9 cellular contexts compared by ENCODE assay signal in the genomic region with DNA sequence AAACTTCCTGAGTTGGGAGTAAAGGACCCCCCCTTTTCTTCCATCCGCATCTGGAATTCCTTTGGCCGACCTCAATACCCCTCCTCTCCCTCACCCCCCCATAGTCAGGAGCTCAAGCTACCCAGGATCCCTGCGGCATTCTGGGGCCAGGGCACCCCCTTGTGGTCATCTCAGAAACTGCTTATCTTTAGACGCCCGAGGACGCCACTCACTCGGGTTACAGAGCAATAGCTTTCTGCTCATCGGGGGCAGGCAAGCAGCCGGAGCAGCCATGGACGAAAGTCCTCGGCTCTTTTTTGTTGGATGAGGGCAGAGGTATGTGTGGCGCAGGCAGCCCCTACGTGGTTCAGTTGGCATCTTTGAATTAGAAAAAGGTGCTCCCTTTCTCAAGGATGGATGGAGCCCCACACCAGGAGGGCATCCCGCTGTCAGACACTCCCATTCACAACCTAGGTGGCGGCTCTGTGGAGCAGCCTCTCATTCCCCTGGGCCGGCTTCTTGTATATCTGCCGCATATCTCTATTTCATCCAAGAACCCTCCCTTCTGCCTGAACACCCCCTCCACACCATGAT. TPM values are rescaled to one million over a fixed set of nuclear protein-coding genes. Genes with fewer than 3 reads are reported as not detected.
A peak's percentile ranks its signal among the peaks of the same experiment; 100 is the strongest.
DNase-seq lines count a peak whose midpoint lies in the region; ATAC-seq and TF ChIP-seq lines count a peak whose summit lies in the region.
"Had no signal": no experiment of that assay in that cellular context is flagged by ENCODE, and none has a peak within 500 bp of the region (broad histone marks: within the 10 kb centered on the region; RNA-seq: fewer than 3 reads in every experiment).

No MANE protein-coding gene starts in this region.

- DNase-seq in DMS53 treated with DMSO at 0.1 percent for 48 hours (lab: John Stamatoyannopoulos, UW; ENCODE audit: unreplicated experiment) (peak; percentile 63), SJSA1 (ENCODE audit: low read depth in 1 of 2, low spot score in 2 of 2) (no peak), Right ventricle myocardium superior (no peak)

- no peaks in the 10 kb centered on the region for H3K79me2 ChIP-seq in parathyroid adenoma

- H3K4me1 Mint-ChIP-seq in activated naive CD8-positive, alpha-beta T cell (ENCODE audit: low read depth): peaks cover 38% of the 10 kb centered on the region

- H3K27me3 Mint-ChIP-seq in activated naive CD8-positive, alpha-beta T cell: peaks cover 14% of the 10 kb centered on the region

- H3K4me1 ChIP-seq in HUES6 (ENCODE audit: control insufficient read depth, insufficient read depth, low read length): peaks cover 48% of the 10 kb centered on the region
- peaks cover 50% of the 10 kb centered on the region for H3K4me1 ChIP-seq in SJSA1 (replicated peaks)
- H3K4me1 ChIP-seq in parathyroid adenoma: no peaks in the 10 kb centered on the region

- H3K27me3 ChIP-seq in HUES6 (ENCODE audit: control insufficient read depth, insufficient read depth, low read length): peaks cover 49% of the 10 kb centered on the region
- H3K27me3 ChIP-seq in SJSA1 (replicated peaks): no peaks in the 10 kb centered on the region
- H3K27me3 ChIP-seq in parathyroid adenoma (ENCODE audit: control insufficient read depth, insufficient read depth, low read length): no peaks in the 10 kb centered on the region

- H3K36me3 Mint-ChIP-seq in activated naive CD8-positive, alpha-beta T cell: no peaks in the 10 kb centered on the region

- H3K27ac Mint-ChIP-seq in activated naive CD8-positive, alpha-beta T cell: no peak overlapping the region
- H3K27ac Mint-ChIP-seq: dendritic cell treated with granulocyte-macrophage colony-stimulating factor and Interleukin-4, amounts not matched to agents 40 ng/mL and 50 ng/mL, for 4 days had no signal

- intact Hi-C loops in Right ventricle myocardium superior (cut with DNase I): loop anchor here (5.0 kb wide), 1 partner anchor 39 kb away; no protein-coding TSS in a partner anchor

- H3K27ac ChIP-seq in HUES6 (ENCODE audit: low read depth, low read length): no peak overlapping the region
- H3K27ac ChIP-seq in SJSA1: peak overlapping the region; percentile 25
- no peak overlapping the region for H3K27ac ChIP-seq in parathyroid adenoma

- H3K9me3 ChIP-seq in HUES6 (ENCODE audit: control insufficient read depth, insufficient read depth, low read depth, low read length) (no peaks in the 10 kb centered on the region), SJSA1 (replicated peaks) (no peaks in the 10 kb centered on the region), parathyroid adenoma (ENCODE audit: control insufficient read depth, low read length) (no peaks in the 10 kb centered on the region)

- TF ChIP-seq CTCF in parathyroid adenoma (IDR thresholded peaks at IDR 0.05): peak; percentile 67

- H3K36me3 ChIP-seq in HUES6 (ENCODE audit: control insufficient read depth, insufficient read depth, low read length) (peaks cover 13% of the 10 kb centered on the region), SJSA1 (peaks cover 22% of the 10 kb centered on the region), parathyroid adenoma (ENCODE audit: control insufficient read depth, insufficient read depth, low read length) (no peaks in the 10 kb centered on the region)

- H2AFZ ChIP-seq in parathyroid adenoma: no peak overlapping the region

- H3K9ac ChIP-seq in HUES6 (ENCODE audit: low read length) (no peak overlapping the region), parathyroid adenoma (no peak overlapping the region)

- H3K4me2 ChIP-seq in parathyroid adenoma (ENCODE audit: low read length): no peak overlapping the region

- H3K4me3 Mint-ChIP-seq in activated naive CD8-positive, alpha-beta T cell: peak overlapping the region; percentile 56
- H3K4me3 Mint-ChIP-seq: dendritic cell treated with granulocyte-macrophage colony-stimulating factor and Interleukin-4, amounts not matched to agents 40 ng/mL and 50 ng/mL, for 4 days had no signal

- H3K9me3 Mint-ChIP-seq in activated naive CD8-positive, alpha-beta T cell (ENCODE audit: low read depth): no peaks in the 10 kb centered on the region
- H3K9me3 Mint-ChIP-seq: dendritic cell treated with granulocyte-macrophage colony-stimulating factor and Interleukin-4, amounts not matched to agents 40 ng/mL and 50 ng/mL, for 4 days had no signal

- H3K4me3 ChIP-seq in HUES6 (ENCODE audit: low read depth, low read length) (peak overlapping the region; percentile 62), SJSA1 (no peak overlapping the region), parathyroid adenoma (ENCODE audit: low read depth, low read length) (no peak overlapping the region)

- ATAC-seq in Right ventricle myocardium superior (ENCODE audit: poor library complexity) (peak; percentile 15), HG02623 (IDR thresholded peaks at IDR 0.05; ENCODE audit: unreplicated experiment) (no peak), GM18870 (IDR thresholded peaks at IDR 0.05; ENCODE audit: unreplicated experiment) (no peak)

RNA-seq across cellular contexts. Expression of a gene that starts 2.3 kb away (rescaled TPM):
- total RNA-seq in SJSA1 (2014; rRNA removed; shearing (Covaris generic)): 0.11 TPM in 1 of 2 replicates, not detected in the other
- 15.1 TPM for total RNA-seq in Right ventricle myocardium superior

RNA-seq across cellular contexts. Expression of a gene that starts 4.1 kb away (rescaled TPM):
- total RNA-seq in SJSA1 (2014; rRNA removed; shearing (Covaris generic)): 2.2 and 3.4 TPM in 2 replicates
- total RNA-seq in Right ventricle myocardium superior: 12.9 TPM

RNA-seq across cellular contexts. Expression of a gene that starts 8.1 kb away (rescaled TPM):
- total RNA-seq in SJSA1 (2014; rRNA removed; shearing (Covaris generic)): not detected in 2 replicates
- total RNA-seq in Right ventricle myocardium superior: not detected

RNA-seq across cellular contexts. Expression of a gene that starts 21.5 kb away (rescaled TPM):
- total RNA-seq in SJSA1 (2014; rRNA removed; shearing (Covaris generic)): 272 and 358 TPM in 2 replicates
- 41.9 TPM for total RNA-seq in Right ventricle myocardium superior

RNA-seq across cellular contexts. Expression of a gene that starts 43.1 kb away (rescaled TPM):
- 0.21 TPM in 1 of 2 replicates, not detected in the other for total RNA-seq in SJSA1 (2014; rRNA removed; shearing (Covaris generic))
- total RNA-seq in Right ventricle myocardium superior: 136 TPM

Comparison
In these comparisons a context has a peak if more than half of its experiments do, and no peak if none do; other contexts are left out.
1. RNA of a gene that starts 2.3 kb away (total RNA-seq): 15.1 TPM in Right ventricle myocardium superior (single experiment); 0.11 TPM in SJSA1; every median in the first group is over 10 times any median in the second.